8 cellular contexts compared by ENCODE assay signal in the genomic region with DNA sequence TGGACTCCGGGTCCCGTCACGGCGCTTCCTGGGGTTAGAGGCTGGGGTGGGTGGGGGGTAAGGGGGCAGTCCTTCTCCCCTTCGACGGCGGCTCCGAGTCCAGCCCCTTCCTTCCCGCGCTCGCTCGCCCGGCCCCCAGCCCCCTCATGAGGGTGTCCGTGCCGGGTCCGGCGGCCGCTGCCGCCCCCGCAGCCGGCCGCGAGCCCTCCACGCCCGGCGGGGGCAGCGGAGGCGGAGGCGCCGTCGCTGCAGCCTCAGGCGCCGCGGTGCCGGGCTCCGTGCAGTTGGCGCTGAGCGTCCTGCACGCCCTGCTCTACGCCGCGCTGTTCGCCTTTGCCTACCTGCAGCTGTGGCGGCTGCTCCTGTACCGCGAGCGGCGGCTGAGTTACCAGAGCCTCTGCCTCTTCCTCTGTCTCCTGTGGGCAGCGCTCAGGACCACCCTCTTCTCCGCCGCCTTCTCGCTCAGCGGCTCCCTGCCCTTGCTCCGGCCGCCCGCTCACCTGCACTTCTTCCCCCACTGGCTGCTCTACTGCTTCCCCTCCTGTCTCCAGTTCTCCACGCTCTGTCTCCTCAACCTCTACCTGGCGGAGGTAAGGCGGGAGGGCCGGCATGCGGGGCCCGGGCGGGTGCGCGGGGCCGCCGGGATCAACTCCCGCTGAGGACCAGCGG. TPM values are rescaled to one million over a fixed set of nuclear protein-coding genes. Genes with fewer than 3 reads are reported as not detected.
A peak's percentile ranks its signal among the peaks of the same experiment; 100 is the strongest.
DNase-seq lines count a peak whose midpoint lies in the region; TF ChIP-seq lines count a peak whose summit lies in the region.

No MANE protein-coding gene starts in this region.

- H3K27me3 ChIP-seq in H7 (ENCODE audit: control insufficient read depth, insufficient read depth, low read length): peaks cover 12% of the 10 kb centered on the region

- no peaks in the 10 kb centered on the region for H3K36me3 ChIP-seq in H7 (replicated peaks; ENCODE audit: control insufficient read depth, insufficient read depth, low read length)

- TF ChIP-seq POLR2A in lower leg skin (IDR thresholded peaks at IDR 0.05): no peak

- no peak for TF ChIP-seq CTCF in WI38 (IDR thresholded peaks at IDR 0.05; ENCODE audit: low read depth, low read length)
- TF ChIP-seq CTCF in chondrocyte (IDR thresholded peaks at IDR 0.05): no peak
- TF ChIP-seq CTCF in lower leg skin (IDR thresholded peaks at IDR 0.05): no peak

- intact Hi-C loops in lower leg skin (cut with DNase I; ENCODE audit: low total_unique reads): no loop called here

- H3K27ac Mint-ChIP-seq in chondrocyte (ENCODE audit: unreplicated experiment): peak overlapping the region; percentile 75

- H3K4me3 ChIP-seq in H7 (ENCODE audit: insufficient read depth, low read depth, low read length) (peak overlapping the region; percentile 72), WI38 (ENCODE audit: low read depth, low read length) (peak overlapping the region; percentile 74), lower leg skin (ENCODE audit: low read depth, poor library complexity, severe bottlenecking) (peak overlapping the region; percentile 56)

- DNase-seq in Daoy (ENCODE audit: low read depth): peak; percentile 63
- peak; percentile 56 for DNase-seq in H7
- peak; percentile 45 for DNase-seq in M059J (ENCODE audit: low read depth)
- DNase-seq in chondrocyte (ENCODE audit: low spot score): no peak
- DNase-seq in lower leg skin (ENCODE audit: low spot score in 2 of 2): peak; percentile 19 to 86
- DNase-seq in stimulated activated CD8-positive, alpha-beta memory T cell treated with anti-CD3 and anti-CD28 coated beads, Interleukin-15, amount 100 ng/mL, for 1 hour (ENCODE audit: low read depth): peak; percentile 4
- DNase-seq in NCI-H1048 (lab: John Stamatoyannopoulos, UW): no peak

- no peaks in the 10 kb centered on the region for H3K36me3 Mint-ChIP-seq in chondrocyte (ENCODE audit: low read depth)

- H3K4me1 Mint-ChIP-seq in chondrocyte (ENCODE audit: low read depth): peaks cover 22% of the 10 kb centered on the region

- no peaks in the 10 kb centered on the region for H3K27me3 Mint-ChIP-seq in chondrocyte (ENCODE audit: low read depth)

- no peaks in the 10 kb centered on the region for H3K9me3 Mint-ChIP-seq in chondrocyte (ENCODE audit: low read depth)

- H3K4me3 Mint-ChIP-seq in chondrocyte (ENCODE audit: unreplicated experiment): peak overlapping the region; percentile 87

- 1% methylated on average over 27 to 30 of the region's 69 CpGs for WGBS in lower leg skin, 2 donors

RNA-seq across cellular contexts. Expression of a gene that starts 0.5 kb away (rescaled TPM):
- total RNA-seq in Daoy (2014; rRNA removed; shearing (Covaris generic)): 2.2 and 5.8 TPM in 2 replicates
- total RNA-seq in H7 (2014; rRNA removed; shearing (Covaris generic)): 0.69 and 2.3 TPM in 2 replicates
- total RNA-seq in M059J (2014; rRNA removed; shearing (Covaris generic)): 4.4 TPM in 2 replicates
- total RNA-seq in chondrocyte: 0.99 to 2.6 TPM (median 1.6 TPM) in 3 replicates
- under 1 TPM; 0.08 to 0.96 (median 0.19) TPM for total RNA-seq in lower leg skin

RNA-seq across cellular contexts. Expression of a gene that starts 0.8 kb away (rescaled TPM):
- 4.2 and 4.3 TPM in 2 replicates for total RNA-seq in Daoy (2014; rRNA removed; shearing (Covaris generic))
- 8.1 and 10.8 TPM in 2 replicates for total RNA-seq in H7 (2014; rRNA removed; shearing (Covaris generic))
- total RNA-seq in M059J (2014; rRNA removed; shearing (Covaris generic)): 7.1 and 12.1 TPM in 2 replicates
- total RNA-seq in chondrocyte (6.4 to 11.2 TPM (median 7.2 TPM) in 3 replicates), lower leg skin (1 to 10 TPM; 7.1 to 8.2 (median 8.1) TPM)

Comparison
In these comparisons a context has a peak if more than half of its experiments do, and no peak if none do; other contexts are left out.
1. DNase-seq: peak in Daoy (single experiment), H7 (single experiment), M059J (single experiment), lower leg skin (2 of 2) and stimulated activated CD8-positive, alpha-beta memory T cell treated with anti-CD3 and anti-CD28 coated beads, Interleukin-15, amount 100 ng/mL, for 1 hour (single experiment); none in chondrocyte (single experiment) and NCI-H1048 (single experiment).
2. Peak in every context shown above with its lines, with median percentiles within 50 percentile points of each other: H3K4me3 ChIP-seq.